Comparison of ENCODE assay signal across 1 cellular context in genomic region chr15:63135804-63136203, GRCh38.
TF ChIP-seq lines count a peak whose summit lies in the region.

No MANE protein-coding gene starts in this region.

TF ChIP-seq in SK-N-SH, 30 proteins besides CTCF, POLR2A, EP300 and RAD21 (continued from another document):
- TF ChIP-seq PBX3 (IDR thresholded peaks at IDR 0.05) (peak; percentile 50), IRF3 (IDR thresholded peaks at IDR 0.05; ENCODE audit: low read depth, low read length) (no peak), FOXM1 (IDR thresholded peaks at IDR 0.05; ENCODE audit: low read depth) (no peak), NFIC (IDR thresholded peaks at IDR 0.05; ENCODE audit: borderline replicate concordance) (peak; percentile 27; the same call in 1 of the 2 replicates), JUND (IDR thresholded peaks at IDR 0.05) (peak; percentile 72), NRF1 (IDR thresholded peaks at IDR 0.05; ENCODE audit: low read depth, low read length) (no peak), TAF1 (IDR thresholded peaks at IDR 0.05; ENCODE audit: borderline replicate concordance, low read depth, low read length) (no peak), SIN3A (IDR thresholded peaks at IDR 0.05; ENCODE audit: borderline replicate concordance, low read depth, low read length) (no peak)
